8 cellular contexts compared by ENCODE assay signal in the genomic region with DNA sequence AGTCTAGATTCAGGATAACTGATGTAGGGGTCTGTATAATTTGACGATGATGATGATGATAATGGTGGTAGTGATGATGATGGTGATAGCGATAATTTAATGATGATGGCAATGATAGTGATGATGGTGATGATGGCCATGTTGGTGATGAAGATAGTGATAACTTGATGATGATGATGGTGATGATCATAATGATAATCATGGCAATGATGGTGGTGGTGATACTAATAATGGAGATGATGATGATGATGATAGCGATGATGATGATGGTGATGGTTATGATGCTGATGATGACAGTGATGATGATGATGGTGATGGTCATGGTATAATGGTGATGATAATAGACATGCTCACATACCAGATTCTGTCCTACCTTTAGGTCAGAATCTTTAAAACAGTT.
"Had no signal": no experiment of that assay in that cellular context is flagged by ENCODE, and none has a peak within 500 bp of the region (broad histone marks: within the 10 kb centered on the region; RNA-seq: fewer than 3 reads in every experiment).

No MANE protein-coding gene starts in this region.

- FAIRE-seq: G401.6, GM12878, GM12891, GM12892, GM18507, GM19239 had no signal

- H3K4me3 ChIP-seq: GM12878 had no signal

- ATAC-seq: GM12878 had no signal

- DNase-seq: GDM1, GF-D8 had no signal
